Comparison of ENCODE assay signal across 23 cellular contexts in the genomic region with DNA sequence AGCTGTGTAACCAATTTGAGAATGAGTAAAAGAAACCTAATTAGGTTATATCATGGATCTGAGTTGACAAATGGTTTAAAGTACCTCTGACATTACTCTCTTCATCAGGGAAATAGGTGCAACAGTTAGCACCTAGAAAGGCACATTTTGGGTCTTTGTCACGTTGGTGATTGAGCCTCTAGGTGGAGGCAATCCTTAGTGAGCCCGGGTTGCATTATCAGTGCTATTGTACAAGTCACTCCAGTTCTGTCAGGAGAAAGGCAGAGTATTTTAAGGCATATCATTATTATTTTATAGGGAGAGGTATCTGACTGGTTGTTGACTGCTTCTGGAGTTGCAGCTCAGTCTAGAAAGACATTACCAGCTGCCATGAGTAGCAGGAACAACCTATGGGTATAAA.
"Had no signal": no experiment of that assay in that cellular context is flagged by ENCODE, and none has a peak within 500 bp of the region (broad histone marks: within the 10 kb centered on the region; RNA-seq: fewer than 3 reads in every experiment).

No MANE protein-coding gene starts in this region.

- H3K4me2 ChIP-seq: neural progenitor cell had no signal

- H3K36me3 ChIP-seq: gastrocnemius medialis, left lung, neural progenitor cell, right atrium auricular region, tibial nerve had no signal

- H3K27ac ChIP-seq: gastrocnemius medialis, left lung, neural progenitor cell, right atrium auricular region, tibial nerve had no signal

- H3K9me3 ChIP-seq: gastrocnemius medialis, tibial nerve had no signal

- H3K27me3 ChIP-seq: left lung, right atrium auricular region, tibial nerve had no signal

- H3K4me3 Mint-ChIP-seq: activated CD4-positive, alpha-beta T cell treated with anti-CD3 and anti-CD28 coated beads for 36 hours; activated naive CD4-positive, alpha-beta T cell treated with anti-CD3 and anti-CD28 coated beads, Interleukin-2, amount 50 U/mL, for 24 hours; activated naive CD8-positive, alpha-beta T cell treated with anti-CD3 and anti-CD28 coated beads, Interleukin-2, amount 50 U/mL, for 24 hours; effector memory CD8-positive, alpha-beta T cell; neural progenitor cell; stimulated activated naive B cell treated with anti-CD40 and anti-IgM and Interleukin-4, amounts not matched to agents 10 μg/mL and 1 μg/mL and 100 μg/mL, for 72 hours had no signal

- H3K4me3 ChIP-seq: gastrocnemius medialis, left lung, lung, mucosa of descending colon, neural progenitor cell, right atrium auricular region, tibial nerve had no signal

- H3K9me3 Mint-ChIP-seq: activated naive CD4-positive, alpha-beta T cell treated with anti-CD3 and anti-CD28 coated beads, Interleukin-2, amount 50 U/mL, for 24 hours; effector memory CD8-positive, alpha-beta T cell; stimulated activated naive B cell treated with anti-CD40 and anti-IgM and Interleukin-4, amounts not matched to agents 10 μg/mL and 1 μg/mL and 100 μg/mL, for 72 hours had no signal

- H3K27ac Mint-ChIP-seq: activated CD4-positive, alpha-beta T cell treated with anti-CD3 and anti-CD28 coated beads for 36 hours; activated naive CD4-positive, alpha-beta T cell treated with anti-CD3 and anti-CD28 coated beads, Interleukin-2, amount 50 U/mL, for 24 hours; activated naive CD8-positive, alpha-beta T cell treated with anti-CD3 and anti-CD28 coated beads, Interleukin-2, amount 50 U/mL, for 24 hours; neural progenitor cell; stimulated activated naive B cell treated with anti-CD40 and anti-IgM and Interleukin-4, amounts not matched to agents 10 μg/mL and 1 μg/mL and 100 μg/mL, for 72 hours had no signal

- FAIRE-seq: islet of Langerhans had no signal

- DNase-seq: activated CD4-positive, alpha-beta T cell treated with anti-CD3 and anti-CD28 coated beads for 36 hours; activated CD4-positive, alpha-beta T cell treated with anti-CD3 and anti-CD28 coated beads, Interleukin-2, amount 50 U/mL, for 4 hours; activated CD4-positive, CD25-positive, alpha-beta regulatory T cell; activated CD8-positive, alpha-beta memory T cell treated with anti-CD3 and anti-CD28 coated beads for 24 hours; activated naive CD8-positive, alpha-beta T cell treated with anti-CD3 and anti-CD28 coated beads, Interleukin-2, amount 50 U/mL, for 24 hours; amygdala; caudate nucleus; cortex of kidney; effector memory CD8-positive, alpha-beta T cell; gastrocnemius medialis; glutamatergic neuron; left lung; mucosa of descending colon; occipital lobe; stimulated activated CD4-positive, alpha-beta T cell treated with anti-CD3 and anti-CD28 coated beads, Interleukin-15, amount 100 ng/mL, for 24 hours; stimulated activated CD4-positive, alpha-beta T cell treated with anti-CD3 and anti-CD28 coated beads, Interleukin-2, amount 100 ng/mL, for 24 hours; stimulated activated naive B cell treated with anti-CD40 and anti-IgM and Interleukin-4, amounts not matched to agents 10 μg/mL and 1 μg/mL and 100 μg/mL, for 72 hours had no signal

- H3K27me3 Mint-ChIP-seq: activated CD4-positive, alpha-beta T cell treated with anti-CD3 and anti-CD28 coated beads for 36 hours; activated naive CD4-positive, alpha-beta T cell treated with anti-CD3 and anti-CD28 coated beads, Interleukin-2, amount 50 U/mL, for 24 hours; activated naive CD8-positive, alpha-beta T cell treated with anti-CD3 and anti-CD28 coated beads, Interleukin-2, amount 50 U/mL, for 24 hours had no signal

- H2AFZ ChIP-seq: neural progenitor cell had no signal

- H3K4me1 ChIP-seq: neural progenitor cell had no signal

- H3K9ac ChIP-seq: neural progenitor cell had no signal

- H3K36me3 Mint-ChIP-seq: activated naive CD4-positive, alpha-beta T cell treated with anti-CD3 and anti-CD28 coated beads, Interleukin-2, amount 50 U/mL, for 24 hours had no signal

- ATAC-seq: activated CD4-positive, alpha-beta T cell treated with anti-CD3 and anti-CD28 coated beads for 36 hours; activated naive CD8-positive, alpha-beta T cell treated with anti-CD3 and anti-CD28 coated beads, Interleukin-2, amount 50 U/mL, for 24 hours; effector memory CD8-positive, alpha-beta T cell; gastrocnemius medialis; left lung; mucosa of descending colon; stimulated activated naive B cell treated with anti-CD40 and anti-IgM and Interleukin-4, amounts not matched to agents 10 μg/mL and 1 μg/mL and 100 μg/mL, for 72 hours had no signal
